14 cellular contexts compared by ENCODE assay signal in genomic region chr13:51879133-51879532, GRCh38. TPM values are rescaled to one million over a fixed set of nuclear protein-coding genes. Genes with fewer than 3 reads are reported as not detected.
DNase-seq lines count a peak whose midpoint lies in the region; ATAC-seq and TF ChIP-seq lines count a peak whose summit lies in the region.
"Had no signal": no experiment of that assay in that cellular context is flagged by ENCODE, and none has a peak within 500 bp of the region (broad histone marks: within the 10 kb centered on the region; RNA-seq: fewer than 3 reads in every experiment).

No MANE protein-coding gene starts in this region.

- H3K9me3 Mint-ChIP-seq in activated CD4-positive, alpha-beta T cell treated with anti-CD3 and anti-CD28 coated beads for 36 hours (ENCODE audit: low read depth), result peaks cover 4% of the 10 kb centered on the region
- peaks cover 11 to 28% of the 10 kb centered on the region in 2 donors for H3K9me3 Mint-ChIP-seq in stimulated activated naive CD8-positive, alpha-beta T cell treated with anti-CD3 and anti-CD28 coated beads, Interleukin-15, amount 100 ng/mL, for 72 hours

- H3K4me1 Mint-ChIP-seq in activated CD4-positive, alpha-beta T cell treated with anti-CD3 and anti-CD28 coated beads for 36 hours, result peaks cover 7% of the 10 kb centered on the region
- peaks cover 7% of the 10 kb centered on the region for H3K4me1 Mint-ChIP-seq in stimulated activated naive CD8-positive, alpha-beta T cell treated with anti-CD3 and anti-CD28 coated beads, Interleukin-15, amount 100 ng/mL, for 72 hours
- H3K4me1 Mint-ChIP-seq: GM23338 had no signal

- H3K4me3 ChIP-seq in NB4 (ENCODE audit: low read depth, low read length), result no peak overlapping the region
- H3K4me3 ChIP-seq: GM23338 had no signal

- H3K36me3 Mint-ChIP-seq in activated CD4-positive, alpha-beta T cell treated with anti-CD3 and anti-CD28 coated beads for 36 hours (ENCODE audit: low read depth), result peaks cover 3% of the 10 kb centered on the region

- no peak for TF ChIP-seq POLR2A in NB4 (IDR thresholded peaks at IDR 0.05; ENCODE audit: extremely low read depth, insufficient read length)

- no peak for TF ChIP-seq CTCF in NB4 (IDR thresholded peaks at IDR 0.05; ENCODE audit: low read depth, low read length)

- DNase-seq in activated CD4-positive, alpha-beta T cell treated with anti-CD3 and anti-CD28 coated beads for 36 hours, result no peak
- no peak for DNase-seq in activated CD4-positive, alpha-beta T cell treated with anti-CD3 and anti-CD28 coated beads, Interleukin-2, amount 50 U/mL, for 1 hour
- DNase-seq in NB4 (ENCODE audit: low read depth), result peak; percentile 13
- DNase-seq in kidney tubule cell (ENCODE audit: low spot score), result peak; percentile 11
- DNase-seq in stimulated activated naive CD8-positive, alpha-beta T cell treated with anti-CD3 and anti-CD28 coated beads, Interleukin-15, amount 100 ng/mL, for 72 hours, result no peak
- DNase-seq in stimulated activated CD4-positive, alpha-beta T cell treated with anti-CD3 and anti-CD28 coated beads, Interleukin-1b, Interleukin-23, amount 100 ng/mL, for 48 hours, result no peak
- DNase-seq in activated gamma-delta T cell treated with Interleukin-2 at 50 U/mL for 16 hours, result no peak
- DNase-seq in foreskin melanocyte, result no peak
- DNase-seq: NCI-H1092; NCI-H1694 treated with DMSO at 0.1 percent for 48 hours; NCI-H345; NCI-H526 treated with DMSO at 0.1 percent for 48 hours; NK-92 treated with Interleukin-12 subunit alpha and Interleukin-12 subunit beta, amount 100 ng/mL, for 24 hours had no signal

- H3K4me3 Mint-ChIP-seq in activated CD4-positive, alpha-beta T cell treated with anti-CD3 and anti-CD28 coated beads for 36 hours, result no peak overlapping the region
- no peak overlapping the region for H3K4me3 Mint-ChIP-seq in stimulated activated naive CD8-positive, alpha-beta T cell treated with anti-CD3 and anti-CD28 coated beads, Interleukin-15, amount 100 ng/mL, for 72 hours
- H3K4me3 Mint-ChIP-seq: GM23338 had no signal

- peaks cover 2% of the 10 kb centered on the region for H3K27me3 Mint-ChIP-seq in activated CD4-positive, alpha-beta T cell treated with anti-CD3 and anti-CD28 coated beads for 36 hours
- peaks cover 15% of the 10 kb centered on the region for H3K27me3 Mint-ChIP-seq in stimulated activated naive CD8-positive, alpha-beta T cell treated with anti-CD3 and anti-CD28 coated beads, Interleukin-15, amount 100 ng/mL, for 72 hours

- CTCF ChIA-PET in activated CD4-positive, alpha-beta T cell treated with anti-CD3 and anti-CD28 coated beads for 36 hours (lab: Charles Lee), result no interaction called here

- intact Hi-C loops in activated CD4-positive, alpha-beta T cell treated with anti-CD3 and anti-CD28 coated beads for 36 hours (cut with DNase I, micrococcal nuclease), result no loop called here

- no peak overlapping the region for H3K27ac Mint-ChIP-seq in activated CD4-positive, alpha-beta T cell treated with anti-CD3 and anti-CD28 coated beads for 36 hours
- no peak overlapping the region for H3K27ac Mint-ChIP-seq in stimulated activated naive CD8-positive, alpha-beta T cell treated with anti-CD3 and anti-CD28 coated beads, Interleukin-15, amount 100 ng/mL, for 72 hours
- H3K27ac Mint-ChIP-seq: GM23338 had no signal

- peak; percentile 87 for ATAC-seq in activated CD4-positive, alpha-beta T cell treated with anti-CD3 and anti-CD28 coated beads for 36 hours
- peak; percentile 76 for ATAC-seq in stimulated activated naive CD8-positive, alpha-beta T cell treated with anti-CD3 and anti-CD28 coated beads, Interleukin-15, amount 100 ng/mL, for 72 hours
- ATAC-seq: GM23338 had no signal

- POLR2A ChIA-PET in activated CD4-positive, alpha-beta T cell treated with anti-CD3 and anti-CD28 coated beads for 36 hours (lab: Charles Lee), result interaction anchor here (0.6 kb wide), 1 partner anchor 485 kb away, joined by 5 read pairs; no protein-coding TSS in a partner anchor

RNA-seq across cellular contexts. Expression of gene CCDC70, which starts 17.4 kb away (rescaled TPM):
- total RNA-seq in activated CD4-positive, alpha-beta T cell treated with anti-CD3 and anti-CD28 coated beads for 36 hours, result not detected
- total RNA-seq: GM23338 had no signal

RNA-seq across cellular contexts. Expression of gene TMEM272, which starts 34.2 kb away (rescaled TPM):
- total RNA-seq in activated CD4-positive, alpha-beta T cell treated with anti-CD3 and anti-CD28 coated beads for 36 hours, result under 1 TPM; 0.18 to 0.33 TPM

Comparison
In these comparisons a context has a peak if more than half of its experiments do, and no peak if none do; other contexts are left out.
1. DNase-seq: peak in NB4 (single experiment) and kidney tubule cell (single experiment); none in activated CD4-positive, alpha-beta T cell treated with anti-CD3 and anti-CD28 coated beads for 36 hours (single experiment), activated CD4-positive, alpha-beta T cell treated with anti-CD3 and anti-CD28 coated beads, Interleukin-2, amount 50 U/mL, for 1 hour (single experiment), stimulated activated naive CD8-positive, alpha-beta T cell treated with anti-CD3 and anti-CD28 coated beads, Interleukin-15, amount 100 ng/mL, for 72 hours (0 of 2), stimulated activated CD4-positive, alpha-beta T cell treated with anti-CD3 and anti-CD28 coated beads, Interleukin-1b, Interleukin-23, amount 100 ng/mL, for 48 hours (single experiment), activated gamma-delta T cell treated with Interleukin-2 at 50 U/mL for 16 hours (single experiment) and foreskin melanocyte (single experiment).